ENCODE assay signal across 26 cellular contexts in genomic region chr6:6738922-6739717, GRCh38.
"Had no signal": no experiment of that assay in that cellular context is flagged by ENCODE, and none has a peak within 500 bp of the region (broad histone marks: within the 10 kb centered on the region; RNA-seq: fewer than 3 reads in every experiment).

No MANE protein-coding gene starts in this region.

- DNase-seq: activated CD4-positive, alpha-beta T cell treated with anti-CD3 and anti-CD28 coated beads for 1 hour; activated CD4-positive, alpha-beta T cell treated with anti-CD3 and anti-CD28 coated beads, Interleukin-2, amount 50 U/mL, for 1 hour; activated CD8-positive, alpha-beta T cell treated with anti-CD3 and anti-CD28 coated beads, Interleukin-2, amount 10 ng/mL, durations not matched to agents 7 days and 5 days; activated gamma-delta T cell; activated naive CD4-positive, alpha-beta T cell treated with anti-CD3 and anti-CD28 coated beads, Interleukin-2, amount 50 U/mL, for 16 hours; activated naive CD8-positive, alpha-beta T cell treated with anti-CD3 and anti-CD28 coated beads, Interleukin-2, amount 50 U/mL, for 24 hours; central memory CD4-positive, alpha-beta T cell; dorsolateral prefrontal cortex; effector memory CD8-positive, alpha-beta T cell; foreskin melanocyte; glutamatergic neuron; hypothalamus; left colon; mammary epithelial cell; midbrain; occipital lobe; sigmoid colon; stimulated activated CD4-positive, alpha-beta T cell treated with anti-CD3 and anti-CD28 coated beads, Interleukin-15, amount 100 ng/mL, for 24 hours; stomach; T-helper 9 cell had no signal

- H3K36me3 ChIP-seq: sigmoid colon, stomach, suprapubic skin, vagina had no signal

- H3K4me3 ChIP-seq: dorsolateral prefrontal cortex, sigmoid colon, smooth muscle cell, stomach, suprapubic skin, vagina had no signal

- ATAC-seq: activated CD8-positive, alpha-beta T cell treated with anti-CD3 and anti-CD28 coated beads, Interleukin-2, amount 10 ng/mL, durations not matched to agents 7 days and 5 days; activated naive CD8-positive, alpha-beta T cell treated with anti-CD3 and anti-CD28 coated beads, Interleukin-2, amount 50 U/mL, for 24 hours; effector memory CD8-positive, alpha-beta T cell; esophagus mucosa; left colon; natural killer cell treated with Interleukin-12 subunit alpha and Interleukin-12 subunit beta and Interleukin-15 and Interleukin-18, amount 100 ng/mL, for 72 hours; stimulated activated memory B cell treated with anti-CD40 and anti-IgM and Interleukin-4, amounts not matched to agents 10 μg/mL and 1 μg/mL and 100 μg/mL, for 72 hours had no signal

- H3K9me3 ChIP-seq: sigmoid colon, stomach, suprapubic skin, vagina had no signal

- H3K27ac ChIP-seq: dorsolateral prefrontal cortex, sigmoid colon, suprapubic skin, vagina had no signal

- H3K27me3 ChIP-seq: sigmoid colon, suprapubic skin, vagina had no signal
